In genomic region chr4:1300466-1301455, GRCh38 we compare ENCODE assay signal across 8 cellular contexts. TPM values are rescaled to one million over a fixed set of nuclear protein-coding genes. Genes with fewer than 3 reads are reported as not detected.
DNase-seq lines count a peak whose midpoint lies in the region; ATAC-seq and TF ChIP-seq lines count a peak whose summit lies in the region.

No MANE protein-coding gene starts in this region.

- intact Hi-C loops in head of caudate nucleus (cut with DNase I) (no loop called here), sigmoid colon (cut with DNase I) (no loop called here), OCI-LY7 (cut with micrococcal nuclease; ENCODE audit: unreplicated experiment) (no loop called here)

- no peak overlapping the region for H3K4me3 Mint-ChIP-seq in activated CD4-positive, alpha-beta memory T cell treated with anti-CD3 and anti-CD28 coated beads, Interleukin-2, amount 10 ng/mL, durations not matched to agents 7 days and 5 days

- H3K4me2 ChIP-seq in OCI-LY7 (ENCODE audit: low read length), result no peak overlapping the region

- H3K4me3 ChIP-seq in sigmoid colon (no peak overlapping the region), OCI-LY7 (ENCODE audit: low read depth, low read length, poor library complexity, severe bottlenecking) (no peak overlapping the region)

- H3K36me3 ChIP-seq in sigmoid colon (peaks cover 0 to 55% (median 9%) of the 10 kb centered on the region in 4 donors), OCI-LY7 (ENCODE audit: insufficient read depth, low read length) (peaks cover 66% of the 10 kb centered on the region)

- no peak overlapping the region for H2AFZ ChIP-seq in OCI-LY7 (ENCODE audit: low read length)

- H3K27me3 ChIP-seq in sigmoid colon, result no peaks in the 10 kb centered on the region

- H3K27me3 Mint-ChIP-seq in activated CD4-positive, alpha-beta memory T cell treated with anti-CD3 and anti-CD28 coated beads, Interleukin-2, amount 10 ng/mL, durations not matched to agents 7 days and 5 days, result no peaks in the 10 kb centered on the region

- peaks cover 58% of the 10 kb centered on the region for H3K36me3 Mint-ChIP-seq in activated CD4-positive, alpha-beta memory T cell treated with anti-CD3 and anti-CD28 coated beads, Interleukin-2, amount 10 ng/mL, durations not matched to agents 7 days and 5 days (ENCODE audit: low read depth)

- no peaks in the 10 kb centered on the region for H4K20me1 ChIP-seq in OCI-LY7 (ENCODE audit: insufficient read depth, low read length)

- peak; percentile 47 for DNase-seq in HS-5 (ENCODE audit: low read depth)
- DNase-seq in activated CD4-positive, alpha-beta memory T cell treated with anti-CD3 and anti-CD28 coated beads, Interleukin-2, amount 10 ng/mL, durations not matched to agents 7 days and 5 days, result peak; percentile 56
- DNase-seq in head of caudate nucleus, result peak; percentile 51 to 92 (median 78)
- DNase-seq in sigmoid colon, result peak; percentile 79
- no peak for DNase-seq in erythroblast (lab: John Stamatoyannopoulos, UW)
- no peak for DNase-seq in NCI-H1930 (lab: John Stamatoyannopoulos, UW)
- no peak for DNase-seq in OCI-LY7 (ENCODE audit: low spot score)

- TF ChIP-seq POLR2A in sigmoid colon (IDR thresholded peaks at IDR 0.05), result no peak
- TF ChIP-seq POLR2A in erythroblast (IDR thresholded peaks at IDR 0.05; ENCODE audit: low read length), result no peak

- H3K4me1 ChIP-seq in sigmoid colon (peaks cover 0 to 9% (median 0%) of the 10 kb centered on the region in 4 donors), OCI-LY7 (ENCODE audit: insufficient read depth, low read length, poor library complexity, severe bottlenecking) (peaks cover 6% of the 10 kb centered on the region)

- TF ChIP-seq EP300 in sigmoid colon (IDR thresholded peaks at IDR 0.05), result no peak

- CTCF ChIA-PET in activated CD4-positive, alpha-beta memory T cell treated with anti-CD3 and anti-CD28 coated beads, Interleukin-2, amount 10 ng/mL, durations not matched to agents 7 days and 5 days (lab: Charles Lee), result interaction anchor here (0.9 to 1.5 kb wide), 2 partner anchors 10 to 33 kb away, joined by 3 read pairs; no protein-coding TSS in a partner anchor
- CTCF ChIA-PET in OCI-LY7 (lab: Charles Lee; ENCODE audit: unreplicated experiment), result no interaction called here

- POLR2A ChIA-PET in activated CD4-positive, alpha-beta memory T cell treated with anti-CD3 and anti-CD28 coated beads, Interleukin-2, amount 10 ng/mL, durations not matched to agents 7 days and 5 days (lab: Charles Lee), result interaction anchor here (1.1 to 4.1 kb wide), 3 partner anchors 11 to 46 kb away, joined by 3 to 22 read pairs (median 3); partner anchors contain the start of genes MAEA and UVSSA
- POLR2A ChIA-PET in OCI-LY7 (lab: Charles Lee), result interaction anchor here (0.6 to 1.5 kb wide), 2 partner anchors 12 to 117 kb away, joined by 3 to 6 read pairs; no protein-coding TSS in a partner anchor

- H3K79me2 ChIP-seq in OCI-LY7 (ENCODE audit: insufficient read depth, low read depth, low read length), result peaks cover 32% of the 10 kb centered on the region

- peak overlapping the region in 3 of 4 donors; percentile 29 to 49 (median 42) for H3K27ac ChIP-seq in sigmoid colon
- no peak overlapping the region for H3K27ac ChIP-seq in OCI-LY7 (ENCODE audit: low read depth, low read length, poor library complexity, severe bottlenecking)

- TF ChIP-seq CTCF in sigmoid colon (IDR thresholded peaks at IDR 0.05) (no peak), OCI-LY7 (conservative IDR thresholded peaks at IDR 0.05; ENCODE audit: low read length) (no peak)

- H3K27ac Mint-ChIP-seq in activated CD4-positive, alpha-beta memory T cell treated with anti-CD3 and anti-CD28 coated beads, Interleukin-2, amount 10 ng/mL, durations not matched to agents 7 days and 5 days, result peak overlapping the region; percentile 54

- H3K9me3 ChIP-seq in sigmoid colon (no peaks in the 10 kb centered on the region), OCI-LY7 (ENCODE audit: low read length) (no peaks in the 10 kb centered on the region)

- ATAC-seq in HG03039 (IDR thresholded peaks at IDR 0.05; ENCODE audit: unreplicated experiment), result no peak

- no TSS peak for BruUV-seq in OCI-LY7 (replicated peaks; lab: Mats Ljungman, UMichigan)

- H3K9me2 ChIP-seq in OCI-LY7 (ENCODE audit: insufficient read depth, low read length), result no peaks in the 10 kb centered on the region

- 84 to 86% methylated on average over 40 of the region's 40 CpGs for WGBS in sigmoid colon, 2 donors

- H3K9me3 Mint-ChIP-seq in activated CD4-positive, alpha-beta memory T cell treated with anti-CD3 and anti-CD28 coated beads, Interleukin-2, amount 10 ng/mL, durations not matched to agents 7 days and 5 days, result no peaks in the 10 kb centered on the region

- H3K4me1 Mint-ChIP-seq in activated CD4-positive, alpha-beta memory T cell treated with anti-CD3 and anti-CD28 coated beads, Interleukin-2, amount 10 ng/mL, durations not matched to agents 7 days and 5 days, result peaks cover 48% of the 10 kb centered on the region

RNA-seq across cellular contexts. Expression of gene MAEA, which starts 11.1 kb away (rescaled TPM):
- total RNA-seq in activated CD4-positive, alpha-beta memory T cell treated with anti-CD3 and anti-CD28 coated beads, Interleukin-2, amount 10 ng/mL, durations not matched to agents 7 days and 5 days, result 10 to 100 TPM; 61.6 to 64.1 TPM
- total RNA-seq in sigmoid colon (10 to 100 TPM; 44.2 to 56.2 (median 49.6) TPM), OCI-LY7 (2022) (59.3 and 64.2 TPM in 2 replicates)
- polyA plus RNA-seq in sigmoid colon, result 10 to 100 TPM; 51.1 to 89.8 (median 80.0) TPM
- 52.5 and 53.2 TPM in 2 replicates for total RNA-seq in OCI-LY7 (2014; rRNA removed; shearing (Covaris generic))

RNA-seq across cellular contexts. Expression of gene UVSSA, which starts 46.2 kb away (rescaled TPM):
- 10 to 100 TPM; 22.2 to 22.3 TPM for total RNA-seq in activated CD4-positive, alpha-beta memory T cell treated with anti-CD3 and anti-CD28 coated beads, Interleukin-2, amount 10 ng/mL, durations not matched to agents 7 days and 5 days
- total RNA-seq in sigmoid colon (10 to 100 TPM in 2 of 4 donors, 1 to 10 TPM in 2; 7.1 to 17.4 (median 10.4) TPM), OCI-LY7 (2022) (43.2 and 45.0 TPM in 2 replicates)
- polyA plus RNA-seq in sigmoid colon, result 10 to 100 TPM in 1 of 3 donors, 1 to 10 TPM in 2; 1.8 to 18.7 (median 4.6) TPM
- total RNA-seq in OCI-LY7 (2014; rRNA removed; shearing (Covaris generic)), result 13.2 and 17.9 TPM in 2 replicates

RNA-seq across cellular contexts. Expression of gene CTBP1, which starts 51.8 kb away (rescaled TPM):
- 100 to 1,000 TPM; 209 to 221 TPM for total RNA-seq in activated CD4-positive, alpha-beta memory T cell treated with anti-CD3 and anti-CD28 coated beads, Interleukin-2, amount 10 ng/mL, durations not matched to agents 7 days and 5 days
- total RNA-seq in sigmoid colon (100 to 1,000 TPM in 3 of 4 donors, 10 to 100 TPM in 1; 98.9 to 160 (median 129) TPM), OCI-LY7 (2022) (228 and 238 TPM in 2 replicates)
- polyA plus RNA-seq in sigmoid colon, result 100 to 1,000 TPM in 1 of 3 donors, 10 to 100 TPM in 2; 67.9 to 162 (median 71.4) TPM
- total RNA-seq in OCI-LY7 (2014; rRNA removed; shearing (Covaris generic)), result 286 and 311 TPM in 2 replicates

Comparison
In these comparisons a context has a peak if more than half of its experiments do, and no peak if none do; other contexts are left out.
1. DNase-seq: peak in HS-5 (single experiment), activated CD4-positive, alpha-beta memory T cell treated with anti-CD3 and anti-CD28 coated beads, Interleukin-2, amount 10 ng/mL, durations not matched to agents 7 days and 5 days (single experiment), head of caudate nucleus (42 of 42) and sigmoid colon (single experiment); none in erythroblast (0 of 2), NCI-H1930 (0 of 2) and OCI-LY7 (single experiment).